Comparison of ENCODE assay signal across 8 cellular contexts in the genomic region with DNA sequence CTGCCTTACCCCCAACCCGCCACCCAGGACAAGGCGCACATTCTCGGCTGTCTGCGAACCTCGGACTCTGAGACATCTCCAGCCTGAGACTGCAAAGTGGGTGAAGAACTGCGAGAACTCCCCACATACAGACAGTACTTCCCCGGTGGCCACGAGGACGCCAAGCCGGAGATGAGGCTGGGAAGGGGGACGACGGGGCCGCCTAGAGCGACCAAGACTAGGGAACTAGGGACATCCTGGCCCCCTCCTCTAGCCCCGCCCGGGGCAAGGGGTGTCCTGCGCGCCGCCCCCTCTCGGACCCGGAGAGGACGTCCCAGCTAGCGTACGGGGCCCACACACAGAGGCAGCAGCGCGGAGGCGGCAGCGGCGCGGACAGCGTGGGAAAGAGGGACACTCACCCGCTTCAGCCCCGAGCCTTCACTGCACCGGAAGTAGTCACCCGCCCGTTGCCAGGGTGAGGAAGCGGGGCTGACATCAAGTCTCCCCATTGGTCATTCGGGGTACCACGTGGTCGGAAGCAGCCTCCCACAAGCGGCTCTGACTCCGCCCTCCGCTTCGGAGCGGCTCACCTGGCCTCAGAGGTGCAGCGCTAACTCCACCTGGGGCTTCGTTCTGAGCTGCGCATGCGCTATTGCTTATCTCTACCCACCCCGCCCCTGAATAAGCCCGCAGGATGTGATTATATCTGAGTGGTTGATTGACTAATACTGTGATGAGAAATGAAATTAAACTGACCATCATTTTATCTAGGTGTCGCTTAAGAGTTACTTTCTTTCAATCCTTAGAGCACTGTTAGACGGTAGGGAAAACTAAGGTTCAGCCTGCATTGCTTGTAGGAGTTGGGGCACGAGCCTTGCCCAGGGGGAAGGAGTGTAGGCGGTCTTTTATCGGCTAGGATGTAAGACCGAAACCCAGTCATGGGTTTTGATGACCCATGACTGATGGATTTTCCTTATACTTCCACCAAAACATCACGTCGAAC. TPM values are rescaled to one million over a fixed set of nuclear protein-coding genes. Genes with fewer than 3 reads are reported as not detected.
DNase-seq lines count a peak whose midpoint lies in the region; ATAC-seq and TF ChIP-seq lines count a peak whose summit lies in the region.

A gene with protein sequence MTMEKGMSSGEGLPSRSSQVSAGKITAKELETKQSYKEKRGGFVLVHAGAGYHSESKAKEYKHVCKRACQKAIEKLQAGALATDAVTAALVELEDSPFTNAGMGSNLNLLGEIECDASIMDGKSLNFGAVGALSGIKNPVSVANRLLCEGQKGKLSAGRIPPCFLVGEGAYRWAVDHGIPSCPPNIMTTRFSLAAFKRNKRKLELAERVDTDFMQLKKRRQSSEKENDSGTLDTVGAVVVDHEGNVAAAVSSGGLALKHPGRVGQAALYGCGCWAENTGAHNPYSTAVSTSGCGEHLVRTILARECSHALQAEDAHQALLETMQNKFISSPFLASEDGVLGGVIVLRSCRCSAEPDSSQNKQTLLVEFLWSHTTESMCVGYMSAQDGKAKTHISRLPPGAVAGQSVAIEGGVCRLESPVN (minus strand): TSS at position 437 of the 982 bp plus-strand sequence. CDS start 8,854 bp downstream, outside the sequence.

- peak within 1 kb of the TSS; percentile 83 for H3K4me3 Mint-ChIP-seq in activated T-helper 17 cell treated with anti-CD3 and anti-CD28 coated beads, Interleukin-2, amount 50 U/mL, for 72 hours
- H3K4me3 Mint-ChIP-seq in natural killer cell: peak within 1 kb of the TSS; percentile 90

- H3K9me3 ChIP-seq in DOHH2 (ENCODE audit: control insufficient read depth, insufficient read depth, low read length) (no peaks in the 10 kb centered on the region), GM23248 (ENCODE audit: low read depth) (no peaks in the 10 kb centered on the region)

- TF ChIP-seq CTCF in DOHH2 (IDR thresholded peaks at IDR 0.05; ENCODE audit: low read depth, low read length, poor library complexity, severe bottlenecking) (no peak), fibroblast of mammary gland (conservative IDR thresholded peaks at IDR 0.05; ENCODE audit: control insufficient read depth, insufficient read depth, low read depth, low read length) (no peak), natural killer cell (IDR thresholded peaks at IDR 0.05) (no peak)

- H3K4me3 ChIP-seq in DOHH2 (ENCODE audit: low read length) (peak within 1 kb of the TSS; percentile 94), GM23248 (peak within 1 kb of the TSS; percentile 98), fibroblast of mammary gland (ENCODE audit: control insufficient read depth, low read depth, low read length) (peak within 1 kb of the TSS; percentile 94)

- intact Hi-C loops in natural killer cell (cut with micrococcal nuclease): loop anchor here (5.0 kb wide), 1 partner anchor 144 kb away; the partner anchor contains the start of gene ESF1

- H3K9me3 Mint-ChIP-seq in activated T-helper 17 cell treated with anti-CD3 and anti-CD28 coated beads, Interleukin-2, amount 50 U/mL, for 72 hours: no peaks in the 10 kb centered on the region
- no peaks in the 10 kb centered on the region for H3K9me3 Mint-ChIP-seq in natural killer cell

- H3K27me3 ChIP-seq in DOHH2 (ENCODE audit: control insufficient read depth, low read length) (peaks cover 8% of the 10 kb centered on the region), GM23248 (replicated peaks; ENCODE audit: insufficient read depth) (no peaks in the 10 kb centered on the region)

- no peaks in the 10 kb centered on the region for H3K9me2 ChIP-seq in DOHH2 (replicated peaks; ENCODE audit: control insufficient read depth, low read length)
- H3K9me2 ChIP-seq in GM23248 (ENCODE audit: insufficient read depth): no peaks in the 10 kb centered on the region

- H4K20me1 ChIP-seq in DOHH2 (ENCODE audit: control insufficient read depth, insufficient read depth, low read depth, low read length) (peaks cover 3% of the 10 kb centered on the region; the same call in 1 of the 2 replicates), GM23248 (ENCODE audit: insufficient read depth) (no peaks in the 10 kb centered on the region)

- H3K27me3 Mint-ChIP-seq in activated T-helper 17 cell treated with anti-CD3 and anti-CD28 coated beads, Interleukin-2, amount 50 U/mL, for 72 hours: peaks cover 8% of the 10 kb centered on the region
- H3K27me3 Mint-ChIP-seq in natural killer cell (ENCODE audit: low read depth in 2 of 2): peaks cover 12 to 13% of the 10 kb centered on the region in 2 donors

- H3K4me2 ChIP-seq in DOHH2 (ENCODE audit: low read length) (peak within 1 kb of the TSS; percentile 98), GM23248 (ENCODE audit: unreplicated experiment) (peak within 1 kb of the TSS; percentile 99)

- peaks cover 5% of the 10 kb centered on the region for H3K4me1 Mint-ChIP-seq in activated T-helper 17 cell treated with anti-CD3 and anti-CD28 coated beads, Interleukin-2, amount 50 U/mL, for 72 hours
- H3K4me1 Mint-ChIP-seq in natural killer cell: peaks cover 14 to 29% of the 10 kb centered on the region in 2 donors

- H2AFZ ChIP-seq in GM23248: peak within 1 kb of the TSS; percentile 98

- DNase-seq in GM23248 (peak; percentile 99), Kasumi-1 (lab: John Stamatoyannopoulos, UW) (peak; percentile 85 to 93), RPMI7951 (ENCODE audit: low read depth) (peak; percentile 96), fibroblast of mammary gland (ENCODE audit: low read depth) (peak; percentile 93), natural killer cell (peak; percentile 94)
- DNase-seq in stimulated activated naive CD4-positive, alpha-beta T cell treated with Interleukin-2 at 50 U/mL for 16 hours (lab: John Stamatoyannopoulos, UW): peak; percentile 94

- H3K36me3 Mint-ChIP-seq in activated T-helper 17 cell treated with anti-CD3 and anti-CD28 coated beads, Interleukin-2, amount 50 U/mL, for 72 hours (ENCODE audit: low read depth): no peaks in the 10 kb centered on the region
- no peaks in the 10 kb centered on the region for H3K36me3 Mint-ChIP-seq in natural killer cell

- H3K36me3 ChIP-seq in DOHH2 (ENCODE audit: control insufficient read depth, low read length): no peaks in the 10 kb centered on the region
- H3K36me3 ChIP-seq in GM23248 (ENCODE audit: low read depth): no peaks in the 10 kb centered on the region

- H3K4me1 ChIP-seq in DOHH2 (ENCODE audit: control insufficient read depth, low read length) (peaks cover 12% of the 10 kb centered on the region), GM23248 (ENCODE audit: insufficient read depth) (peaks cover 8% of the 10 kb centered on the region)

- WGBS in GM23248 (ENCODE audit: low coverage in 1 of 2, low lambda C conversion rate in 2 of 2, missing lambda C conversion rate in 2 of 2), 2 experiments: 6 to 7% methylated on average over 54 to 59 of the region's 59 CpGs

- in situ Hi-C loops in GM23248 (cut with MboI): no loop called here

- ATAC-seq in activated T-helper 17 cell treated with anti-CD3 and anti-CD28 coated beads, Interleukin-2, amount 50 U/mL, for 72 hours (replicated peaks): peak; percentile 98
- peak; percentile 97 to 99 (median 98) for ATAC-seq in natural killer cell

- H3K27ac Mint-ChIP-seq in activated T-helper 17 cell treated with anti-CD3 and anti-CD28 coated beads, Interleukin-2, amount 50 U/mL, for 72 hours: peak within 1 kb of the TSS; percentile 77
- peak within 1 kb of the TSS; percentile 83 to 94 for H3K27ac Mint-ChIP-seq in natural killer cell

- H3K27ac ChIP-seq in DOHH2 (ENCODE audit: low read depth, low read length): no peak within 1 kb of the TSS
- peak within 1 kb of the TSS; percentile 94 for H3K27ac ChIP-seq in GM23248

- peaks cover 41% of the 10 kb centered on the region for H3K79me2 ChIP-seq in DOHH2 (ENCODE audit: control insufficient read depth, low read length)
- H3K79me2 ChIP-seq in GM23248 (ENCODE audit: insufficient read depth): peaks cover 46% of the 10 kb centered on the region

- H3F3A ChIP-seq in DOHH2 (ENCODE audit: control insufficient read depth, insufficient read depth) (no peaks in the 10 kb centered on the region), GM23248 (ENCODE audit: insufficient read depth) (no peaks in the 10 kb centered on the region)

- H3K9ac ChIP-seq in GM23248: peak within 1 kb of the TSS; percentile 97

RNA-seq across cellular contexts. Expression of the gene that starts here (rescaled TPM):
- total RNA-seq in GM23248 (2014; rRNA removed; shearing (Covaris generic)): 7.6 and 9.5 TPM in 2 replicates
- 7.9 and 8.4 TPM in 2 replicates for polyA plus RNA-seq in GM23248 (2016; fragmentation: Nextera tagmentation; extraction: Ambion mirVana)
- 8.7 and 9.6 TPM in 2 replicates for total RNA-seq in RPMI7951 (2014; rRNA removed; shearing (Covaris generic))
- 10 to 100 TPM in 1 of 2 donors, 1 to 10 TPM in 1; 8.6 to 11.2 TPM for total RNA-seq in activated T-helper 17 cell treated with anti-CD3 and anti-CD28 coated beads, Interleukin-2, amount 50 U/mL, for 72 hours
- 10 to 100 TPM; 15.5 to 22.3 (median 16.3) TPM for total RNA-seq in natural killer cell
